ENCODE assay signal across 17 cellular contexts in genomic region chr7:140744005-140744404, GRCh38.
"Had no signal": no experiment of that assay in that cellular context is flagged by ENCODE, and none has a peak within 500 bp of the region (broad histone marks: within the 10 kb centered on the region; RNA-seq: fewer than 3 reads in every experiment).

No MANE protein-coding gene starts in this region.

- DNase-seq: IMR-90, Kasumi-1, MM.1S, NCI-H1092 treated with DMSO at 0.1 percent for 48 hours, NCI-H1436, NCI-H187, NCI-H2029, NCI-H2171 treated with DMSO at 0.1 percent for 48 hours, NCI-H2227 treated with DMSO at 0.1 percent for 48 hours, NCI-H524 treated with DMSO at 0.1 percent for 48 hours, NCI-H69, NCI-H774, RPMI8226, SHP77 treated with DMSO at 0.1 percent for 48 hours, SJCRH30 had no signal

- ATAC-seq: SK-N-SH treated with all-trans-retinoic acid at 6 μM for 48 hours had no signal

- H3K4me3 ChIP-seq: SJCRH30 had no signal

- H3K4me1 ChIP-seq: SJCRH30 had no signal

- H3K27ac ChIP-seq: KMS-11, SJCRH30 had no signal

- H3K27me3 ChIP-seq: SJCRH30 had no signal

- H3K4me2 ChIP-seq: KMS-11 had no signal

- H3K9me3 ChIP-seq: SJCRH30 had no signal
